Comparison of ENCODE assay signal across 19 cellular contexts in genomic region chr9:107894572-107895261, GRCh38.
DNase-seq lines count a peak whose midpoint lies in the region; ATAC-seq and TF ChIP-seq lines count a peak whose summit lies in the region.
"Had no signal": no experiment of that assay in that cellular context is flagged by ENCODE, and none has a peak within 500 bp of the region (broad histone marks: within the 10 kb centered on the region; RNA-seq: fewer than 3 reads in every experiment).

No MANE protein-coding gene starts in this region.

- POLR2A ChIA-PET in activated CD4-positive, alpha-beta T cell treated with anti-CD3 and anti-CD28 coated beads for 36 hours (lab: Charles Lee), result no interaction called here

- no peak overlapping the region for H3K4me3 Mint-ChIP-seq in activated CD4-positive, alpha-beta T cell treated with anti-CD3 and anti-CD28 coated beads, Interleukin-2, amount 10 ng/mL, durations not matched to agents 24 days and 14 days
- H3K4me3 Mint-ChIP-seq in activated CD4-positive, alpha-beta T cell treated with anti-CD3 and anti-CD28 coated beads for 36 hours, result no peak overlapping the region
- H3K4me3 Mint-ChIP-seq: activated T-helper 17 cell treated with anti-CD3 and anti-CD28 coated beads, Interleukin-2, amount 50 U/mL, for 72 hours; CD8-positive, alpha-beta T cell had no signal

- H3K4me3 ChIP-seq in esophagus squamous epithelium (no peak overlapping the region), mesenchymal stem cell (ENCODE audit: insufficient read depth in 1 of 2, low read depth in 1 of 2, low read length in 2 of 2) (no peak overlapping the region), transverse colon (no peak overlapping the region)
- H3K4me3 ChIP-seq: adrenal gland, heart left ventricle, tibial nerve had no signal

- no peak overlapping the region for H4K91ac ChIP-seq in mesenchymal stem cell (ENCODE audit: low read length)

- H3K9me3 Mint-ChIP-seq in activated CD4-positive, alpha-beta T cell treated with anti-CD3 and anti-CD28 coated beads, Interleukin-2, amount 10 ng/mL, durations not matched to agents 24 days and 14 days, result peaks cover 7% of the 10 kb centered on the region
- peaks cover 7% of the 10 kb centered on the region for H3K9me3 Mint-ChIP-seq in activated CD4-positive, alpha-beta T cell treated with anti-CD3 and anti-CD28 coated beads for 36 hours (ENCODE audit: low read depth)

- H2BK15ac ChIP-seq in mesenchymal stem cell (ENCODE audit: low read depth, poor library complexity, severe bottlenecking), result no peak overlapping the region

- peak overlapping the region; percentile 16 for H4K8ac ChIP-seq in mesenchymal stem cell (ENCODE audit: low read length)

- no peaks in the 10 kb centered on the region for H3K79me1 ChIP-seq in mesenchymal stem cell (replicated peaks; ENCODE audit: low read length, poor library complexity, severe bottlenecking)

- ATAC-seq in activated CD4-positive, alpha-beta T cell treated with anti-CD3 and anti-CD28 coated beads for 36 hours, result no peak
- no peak for ATAC-seq in HG03108 (IDR thresholded peaks at IDR 0.05; ENCODE audit: unreplicated experiment)
- ATAC-seq: activated T-helper 17 cell treated with anti-CD3 and anti-CD28 coated beads, Interleukin-2, amount 50 U/mL, for 72 hours; CD8-positive, alpha-beta T cell had no signal

- no peak overlapping the region for H2BK120ac ChIP-seq in mesenchymal stem cell (ENCODE audit: low read depth, low read length)

- H3K4me1 Mint-ChIP-seq in activated CD4-positive, alpha-beta T cell treated with anti-CD3 and anti-CD28 coated beads, Interleukin-2, amount 10 ng/mL, durations not matched to agents 24 days and 14 days, result no peaks in the 10 kb centered on the region
- no peaks in the 10 kb centered on the region for H3K4me1 Mint-ChIP-seq in activated CD4-positive, alpha-beta T cell treated with anti-CD3 and anti-CD28 coated beads for 36 hours
- H3K4me1 Mint-ChIP-seq: activated T-helper 17 cell treated with anti-CD3 and anti-CD28 coated beads, Interleukin-2, amount 50 U/mL, for 72 hours had no signal

- no peaks in the 10 kb centered on the region for H3K27me3 Mint-ChIP-seq in activated CD4-positive, alpha-beta T cell treated with anti-CD3 and anti-CD28 coated beads, Interleukin-2, amount 10 ng/mL, durations not matched to agents 24 days and 14 days
- H3K27me3 Mint-ChIP-seq in activated CD4-positive, alpha-beta T cell treated with anti-CD3 and anti-CD28 coated beads for 36 hours, result no peaks in the 10 kb centered on the region

- H3K36me3 Mint-ChIP-seq in activated CD4-positive, alpha-beta T cell treated with anti-CD3 and anti-CD28 coated beads, Interleukin-2, amount 10 ng/mL, durations not matched to agents 24 days and 14 days (ENCODE audit: low read depth), result no peaks in the 10 kb centered on the region
- H3K36me3 Mint-ChIP-seq in activated CD4-positive, alpha-beta T cell treated with anti-CD3 and anti-CD28 coated beads for 36 hours (ENCODE audit: low read depth), result no peaks in the 10 kb centered on the region
- H3K36me3 Mint-ChIP-seq: CD8-positive, alpha-beta T cell had no signal

- TF ChIP-seq POLR2A in esophagus squamous epithelium (IDR thresholded peaks at IDR 0.05) (no peak), transverse colon (IDR thresholded peaks at IDR 0.05) (no peak)

- no peak overlapping the region for H3K14ac ChIP-seq in mesenchymal stem cell (ENCODE audit: low read length in 2 of 2)

- DNase-seq in activated CD4-positive, alpha-beta T cell treated with anti-CD3 and anti-CD28 coated beads, Interleukin-2, amount 10 ng/mL, durations not matched to agents 24 days and 14 days, result no peak
- DNase-seq in activated CD4-positive, alpha-beta T cell treated with anti-CD3 and anti-CD28 coated beads for 36 hours, result no peak
- no peak for DNase-seq in esophagus squamous epithelium (lab: John Stamatoyannopoulos, UW)
- DNase-seq in mesenchymal stem cell, result peak; percentile 16
- no peak for DNase-seq in transverse colon
- no peak for DNase-seq in stimulated activated CD4-positive, alpha-beta T cell treated with anti-CD3 and anti-CD28 coated beads, Interleukin-4, amount 100 ng/mL, for 4 hours
- no peak for DNase-seq in OCI-M2 (lab: John Stamatoyannopoulos, UW; ENCODE audit: unreplicated experiment)
- DNase-seq: CD8-positive, alpha-beta T cell; Kasumi-1; NCI-H1436; NCI-H345; NK-92 treated with Interleukin-12 subunit alpha and Interleukin-12 subunit beta, amount 100 ng/mL, for 24 hours had no signal

- H3K27ac ChIP-seq in esophagus squamous epithelium (peak overlapping the region in 3 of 4 donors; percentile 22 to 65 (median 60)), mesenchymal stem cell (ENCODE audit: low read length, poor library complexity, severe bottlenecking) (no peak overlapping the region), transverse colon (peak overlapping the region; percentile 10 to 56 (median 29))
- H3K27ac ChIP-seq: 22Rv1, adrenal gland, heart left ventricle, tibial nerve, VCaP had no signal

- in situ Hi-C loops in transverse colon (cut with MboI; ENCODE audit: low pct_ligation_motif_present in 1 of 4, low pct_unique_long_range_greater_than_20kb in 1 of 4, low sequenced_read_pairs in 3 of 4), result no loop called here

- H2BK5ac ChIP-seq in mesenchymal stem cell (ENCODE audit: low read depth, low read length, poor library complexity, severe bottlenecking), result no peak overlapping the region

- H3K4ac ChIP-seq in mesenchymal stem cell (ENCODE audit: low read depth in 1 of 2, low read length in 2 of 2), result no peak overlapping the region

- H3K4me2 ChIP-seq in mesenchymal stem cell (ENCODE audit: low read length, poor library complexity, severe bottlenecking), result no peak overlapping the region

- CTCF ChIA-PET in activated CD4-positive, alpha-beta T cell treated with anti-CD3 and anti-CD28 coated beads for 36 hours (lab: Charles Lee), result no interaction called here

- H3K18ac ChIP-seq in mesenchymal stem cell (ENCODE audit: low read depth in 1 of 2, low read length in 2 of 2), result no peak overlapping the region

- 65 to 79% methylated on average over 11 of the region's 11 CpGs for WGBS in esophagus squamous epithelium, 2 donors
- 91% methylated on average over 11 of the region's 11 CpGs for WGBS in mesenchymal stem cell
- WGBS in transverse colon (ENCODE audit: low coverage in 1 of 2), 2 donors, result 57 to 71% methylated on average over 5 to 11 of the region's 11 CpGs

- no peak for TF ChIP-seq CTCF in esophagus squamous epithelium (IDR thresholded peaks at IDR 0.05)
- TF ChIP-seq CTCF in transverse colon (IDR thresholded peaks at IDR 0.05), result no peak

- TF ChIP-seq EP300 in transverse colon (IDR thresholded peaks at IDR 0.05; ENCODE audit: low read depth), result no peak

- no peak overlapping the region for H2AFZ ChIP-seq in mesenchymal stem cell (ENCODE audit: low read depth, low read length)

- intact Hi-C loops in activated CD4-positive, alpha-beta T cell treated with anti-CD3 and anti-CD28 coated beads, Interleukin-2, amount 10 ng/mL, durations not matched to agents 24 days and 14 days (cut with micrococcal nuclease), result no loop called here
- intact Hi-C loops in activated CD4-positive, alpha-beta T cell treated with anti-CD3 and anti-CD28 coated beads for 36 hours (cut with DNase I, micrococcal nuclease), result no loop called here
- intact Hi-C loops in esophagus squamous epithelium (cut with DNase I) (no loop called here), transverse colon (cut with DNase I; ENCODE audit: low total_unique reads) (no loop called here)

- no peak overlapping the region for H2AK5ac ChIP-seq in mesenchymal stem cell (ENCODE audit: low read length, severe bottlenecking)

- H3K27me3 ChIP-seq in esophagus squamous epithelium, result no peaks in the 10 kb centered on the region
- peaks cover 0 to 4% of the 10 kb centered on the region in 2 experiments for H3K27me3 ChIP-seq in mesenchymal stem cell (ENCODE audit: control insufficient read depth in 1 of 2, insufficient read depth in 1 of 2, low read length in 2 of 2)
- no peaks in the 10 kb centered on the region for H3K27me3 ChIP-seq in transverse colon
- H3K27me3 ChIP-seq: adrenal gland, heart left ventricle, tibial nerve had no signal

- H3K4me1 ChIP-seq in esophagus squamous epithelium (peaks cover 0 to 20% (median 3%) of the 10 kb centered on the region in 3 donors), mesenchymal stem cell (ENCODE audit: control insufficient read depth, insufficient read depth, low read depth, low read length) (no peaks in the 10 kb centered on the region), transverse colon (peaks cover 0 to 14% (median 3%) of the 10 kb centered on the region in 4 donors)
- H3K4me1 ChIP-seq: adrenal gland had no signal

- no peak overlapping the region for H3K23ac ChIP-seq in mesenchymal stem cell (ENCODE audit: low read length in 2 of 2)

- no peak overlapping the region for H3K9ac ChIP-seq in mesenchymal stem cell (ENCODE audit: low read length)

- H3K36me3 ChIP-seq in esophagus squamous epithelium, result no peaks in the 10 kb centered on the region
- H3K36me3 ChIP-seq in mesenchymal stem cell (ENCODE audit: control insufficient read depth in 1 of 2, insufficient read depth in 2 of 2, low read depth in 1 of 2, low read length in 2 of 2), result no peaks in the 10 kb centered on the region
- H3K36me3 ChIP-seq in transverse colon, result no peaks in the 10 kb centered on the region
- H3K36me3 ChIP-seq: adrenal gland, heart left ventricle, tibial nerve had no signal

- no peak overlapping the region for H2BK12ac ChIP-seq in mesenchymal stem cell (ENCODE audit: low read length in 2 of 2)

- peak overlapping the region; percentile 34 for H3K27ac Mint-ChIP-seq in activated CD4-positive, alpha-beta T cell treated with anti-CD3 and anti-CD28 coated beads, Interleukin-2, amount 10 ng/mL, durations not matched to agents 24 days and 14 days
- H3K27ac Mint-ChIP-seq in activated CD4-positive, alpha-beta T cell treated with anti-CD3 and anti-CD28 coated beads for 36 hours, result no peak overlapping the region
- H3K27ac Mint-ChIP-seq: activated T-helper 17 cell treated with anti-CD3 and anti-CD28 coated beads, Interleukin-2, amount 50 U/mL, for 72 hours; CD8-positive, alpha-beta T cell had no signal

- H3K9me3 ChIP-seq in esophagus squamous epithelium (no peaks in the 10 kb centered on the region), mesenchymal stem cell (ENCODE audit: control insufficient read depth, low read length) (peaks cover 5% of the 10 kb centered on the region), transverse colon (no peaks in the 10 kb centered on the region)
- H3K9me3 ChIP-seq: adrenal gland, tibial nerve had no signal
